Comparison of ENCODE assay signal across 9 cellular contexts in the genomic region with DNA sequence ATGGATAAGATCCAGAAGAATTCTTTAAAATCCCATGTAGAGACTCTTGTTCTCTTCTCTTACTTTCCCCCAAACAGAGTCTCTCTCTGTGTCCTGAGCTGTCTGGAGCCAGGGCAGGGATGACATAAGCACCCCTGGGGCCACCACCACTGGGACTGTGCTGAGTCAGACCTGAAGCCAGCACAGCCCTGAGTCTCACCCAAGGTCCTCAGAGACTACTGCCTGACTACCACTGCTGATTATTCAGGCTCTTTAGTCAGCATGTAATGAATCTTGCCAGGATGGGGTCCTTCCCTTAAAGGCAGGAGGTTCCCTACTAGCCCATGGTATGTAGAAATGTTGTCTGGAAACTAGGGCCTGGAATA. TPM values are rescaled to one million over a fixed set of nuclear protein-coding genes. Genes with fewer than 3 reads are reported as not detected.
DNase-seq lines count a peak whose midpoint lies in the region; ATAC-seq, FAIRE-seq and TF ChIP-seq lines count a peak whose summit lies in the region.
"Had no signal": no experiment of that assay in that cellular context is flagged by ENCODE, and none has a peak within 500 bp of the region (broad histone marks: within the 10 kb centered on the region; RNA-seq: fewer than 3 reads in every experiment).

No MANE protein-coding gene starts in this region.

- no peak overlapping the region for H3K9ac ChIP-seq in HepG2 (ENCODE audit: insufficient read depth, low read depth, low read length)

- H3K36me3 ChIP-seq in HepG2 (replicated peaks in 1 of 2; ENCODE audit: control insufficient read depth in 1 of 2, insufficient read depth in 2 of 2, low read length in 2 of 2) = no peaks in the 10 kb centered on the region
- no peaks in the 10 kb centered on the region for H3K36me3 ChIP-seq in right lobe of liver
- H3K36me3 ChIP-seq in naive thymus-derived CD4-positive, alpha-beta T cell (ENCODE audit: control insufficient read depth in 2 of 3, insufficient read depth in 3 of 3, low read length in 3 of 3) = no peaks in the 10 kb centered on the region

- in situ Hi-C loops in HepG2 (cut with HindIII; ENCODE audit: extremely low pct_ligation_motif_present, low pct_unique_long_range_greater_than_20kb) = no loop called here

- H3K4me3 ChIP-seq in HepG2 (replicated peaks in 1 of 3; ENCODE audit: insufficient read depth in 1 of 3, low read depth in 2 of 3, low read length in 3 of 3) = no peak overlapping the region
- no peak overlapping the region for H3K4me3 ChIP-seq in right lobe of liver
- H3K4me3 ChIP-seq in naive thymus-derived CD4-positive, alpha-beta T cell (ENCODE audit: low read length) = no peak overlapping the region

- no peak for TF ChIP-seq RAD21 in HepG2 (CRISPR knock-in tag; IDR thresholded peaks at IDR 0.05)

- H3K4me1 ChIP-seq in HepG2 (ENCODE audit: insufficient read depth, low read length) (no peaks in the 10 kb centered on the region), right lobe of liver (no peaks in the 10 kb centered on the region)
- no peaks in the 10 kb centered on the region for H3K4me1 ChIP-seq in naive thymus-derived CD4-positive, alpha-beta T cell (ENCODE audit: control insufficient read depth in 2 of 2, insufficient read depth in 2 of 2, low read length in 2 of 2)

- H4K20me1 ChIP-seq in HepG2 (ENCODE audit: insufficient read depth, low read length) = no peaks in the 10 kb centered on the region

- intact Hi-C loops in HepG2 (cut with micrococcal nuclease; ENCODE audit: unreplicated experiment) (no loop called here), right lobe of liver (cut with DNase I) (no loop called here), activated B cell treated with CpG ODN at 0.5 μM for 24 hours (cut with micrococcal nuclease) (no loop called here)
- intact Hi-C loops in naive thymus-derived CD4-positive, alpha-beta T cell (cut with micrococcal nuclease) = no loop called here

- H3K27ac ChIP-seq in HepG2 (ENCODE audit: extremely low read length, insufficient read depth, low read length) = no peak overlapping the region
- H3K27ac ChIP-seq in right lobe of liver = no peak overlapping the region
- H3K27ac ChIP-seq in naive thymus-derived CD4-positive, alpha-beta T cell (ENCODE audit: low read depth, low read length) = no peak overlapping the region

- no peaks in the 10 kb centered on the region for H3K9me3 ChIP-seq in HepG2 (ENCODE audit: low read length)
- H3K9me3 ChIP-seq in right lobe of liver = no peaks in the 10 kb centered on the region
- H3K9me3 ChIP-seq in naive thymus-derived CD4-positive, alpha-beta T cell (ENCODE audit: control insufficient read depth in 2 of 3, low read length in 3 of 3) = peaks cover 0 to 6% (median 0%) of the 10 kb centered on the region in 3 experiments

- DNase-seq in HepG2 (ENCODE audit: low spot score) (no peak), right lobe of liver (no peak), activated B cell treated with CpG ODN at 0.5 μM for 24 hours (no peak), CD1c-positive myeloid dendritic cell (ENCODE audit: extremely low spot score) (no peak), endothelial cell (ENCODE audit: low spot score) (no peak)
- no peak for DNase-seq in naive thymus-derived CD4-positive, alpha-beta T cell
- DNase-seq: NCI-H2081 treated with DMSO at 0.1 percent for 48 hours had no signal

- TF ChIP-seq CTCF in HepG2 (CRISPR knock-in tag; IDR thresholded peaks at IDR 0.05) = no peak
- no peak for TF ChIP-seq CTCF in right lobe of liver (IDR thresholded peaks at IDR 0.05)
- TF ChIP-seq CTCF in activated B cell treated with CpG ODN at 0.5 μM for 24 hours (IDR thresholded peaks at IDR 0.05) = no peak
- no peak for TF ChIP-seq CTCF in endothelial cell (IDR thresholded peaks at IDR 0.05; ENCODE audit: unreplicated experiment)

- H3K36me3 Mint-ChIP-seq in activated B cell treated with CpG ODN at 0.5 μM for 24 hours (ENCODE audit: low read depth) = no peaks in the 10 kb centered on the region
- peaks cover 0 to 11% (median 4%) of the 10 kb centered on the region in 5 donors for H3K36me3 Mint-ChIP-seq in naive thymus-derived CD4-positive, alpha-beta T cell
- no peaks in the 10 kb centered on the region for H3K36me3 Mint-ChIP-seq in endothelial cell (ENCODE audit: low read depth, unreplicated experiment)

- no TSS peak for BruUV-seq in HepG2 (replicated peaks; lab: Mats Ljungman, UMichigan)

- TF ChIP-seq EP300 in HepG2 (IDR thresholded peaks at IDR 0.05; ENCODE audit: low read depth in 2 of 2, low read length in 2 of 2) (no peak), HepG2 (CRISPR knock-in tag; IDR thresholded peaks at IDR 0.05; ENCODE audit: borderline replicate concordance) (no peak)

- H3K27me3 Mint-ChIP-seq in activated B cell treated with CpG ODN at 0.5 μM for 24 hours = peaks cover 21% of the 10 kb centered on the region
- peaks cover 40 to 70% (median 51%) of the 10 kb centered on the region in 5 donors for H3K27me3 Mint-ChIP-seq in naive thymus-derived CD4-positive, alpha-beta T cell
- H3K27me3 Mint-ChIP-seq in endothelial cell (ENCODE audit: unreplicated experiment) = no peaks in the 10 kb centered on the region

- CTCF ChIA-PET in HepG2 (lab: Yijun Ruan, JAX; ENCODE audit: low intra/inter-chr PET ratio, low total read pairs) = no interaction called here
- CTCF ChIA-PET in activated B cell treated with CpG ODN at 0.5 μM for 24 hours (lab: Charles Lee) = interaction anchor here (0.8 kb wide), 1 partner anchor 15 kb away, joined by 3 read pairs; no protein-coding TSS in a partner anchor
- CTCF ChIA-PET in naive thymus-derived CD4-positive, alpha-beta T cell (lab: Charles Lee) = no interaction called here

- ATAC-seq in HepG2 (peak; percentile 41; the same call in 2 of the 3 replicates), right lobe of liver (no peak), HG03039 (IDR thresholded peaks at IDR 0.05; ENCODE audit: unreplicated experiment) (peak; percentile 65), activated B cell treated with CpG ODN at 0.5 μM for 24 hours (ENCODE audit: low read depth) (peak; percentile 75), GM19455 (IDR thresholded peaks at IDR 0.05; ENCODE audit: unreplicated experiment) (no peak)
- ATAC-seq in naive thymus-derived CD4-positive, alpha-beta T cell = no peak

- H3K27me3 ChIP-seq in HepG2 (ENCODE audit: control insufficient read depth in 1 of 2, insufficient read depth in 2 of 2, low read length in 2 of 2) (no peaks in the 10 kb centered on the region), right lobe of liver (no peaks in the 10 kb centered on the region)
- no peaks in the 10 kb centered on the region for H3K27me3 ChIP-seq in naive thymus-derived CD4-positive, alpha-beta T cell (ENCODE audit: control insufficient read depth in 2 of 2, insufficient read depth in 2 of 2, low read length in 2 of 2)

- H3K9me3 Mint-ChIP-seq in activated B cell treated with CpG ODN at 0.5 μM for 24 hours (peaks cover 12% of the 10 kb centered on the region), endothelial cell (ENCODE audit: unreplicated experiment) (peaks cover 8% of the 10 kb centered on the region)
- H3K9me3 Mint-ChIP-seq in naive thymus-derived CD4-positive, alpha-beta T cell = peaks cover 5 to 53% (median 17%) of the 10 kb centered on the region in 11 donors

- TF ChIP-seq POLR2A in HepG2 (IDR thresholded peaks at IDR 0.05; ENCODE audit: insufficient read depth in 1 of 2, low read depth in 2 of 2, low read length in 2 of 2) (no peak), right lobe of liver (IDR thresholded peaks at IDR 0.05) (no peak)

- H3K4me3 Mint-ChIP-seq in activated B cell treated with CpG ODN at 0.5 μM for 24 hours = no peak overlapping the region
- H3K4me3 Mint-ChIP-seq in naive thymus-derived CD4-positive, alpha-beta T cell = no peak overlapping the region
- H3K4me3 Mint-ChIP-seq in endothelial cell (ENCODE audit: unreplicated experiment) = no peak overlapping the region

- H3K4me1 Mint-ChIP-seq in activated B cell treated with CpG ODN at 0.5 μM for 24 hours (peaks cover 17% of the 10 kb centered on the region), endothelial cell (ENCODE audit: unreplicated experiment) (peaks cover 4% of the 10 kb centered on the region)
- H3K4me1 Mint-ChIP-seq in naive thymus-derived CD4-positive, alpha-beta T cell = no peaks in the 10 kb centered on the region

- POLR2A ChIA-PET in HepG2 (lab: Yijun Ruan, JAX) (no interaction called here), activated B cell treated with CpG ODN at 0.5 μM for 24 hours (lab: Charles Lee) (no interaction called here)
- POLR2A ChIA-PET in naive thymus-derived CD4-positive, alpha-beta T cell (lab: Charles Lee) = interaction anchor here (0.7 kb wide), 1 partner anchor 1258 kb away, joined by 3 read pairs; no protein-coding TSS in a partner anchor

- no peak overlapping the region for H2AFZ ChIP-seq in HepG2 (ENCODE audit: low read length)

- no peaks in the 10 kb centered on the region for H3K79me2 ChIP-seq in HepG2 (ENCODE audit: insufficient read depth, low read length)

- H3K4me2 ChIP-seq in HepG2 (ENCODE audit: low read depth, low read length) = no peak overlapping the region

- H3K27ac Mint-ChIP-seq in activated B cell treated with CpG ODN at 0.5 μM for 24 hours (no peak overlapping the region), endothelial cell (ENCODE audit: unreplicated experiment) (no peak overlapping the region)
- no peak overlapping the region for H3K27ac Mint-ChIP-seq in naive thymus-derived CD4-positive, alpha-beta T cell

- no peak for FAIRE-seq in HepG2 (lab: Jason Lieb, UNC)

RNA-seq across cellular contexts. Expression of a gene that starts 34.9 kb away (rescaled TPM):
- total RNA-seq in HepG2 (2016; rRNA removed; fragmentation: Illumina TruSeq; extraction: Trizol) (84.0 and 125 TPM in 2 replicates), right lobe of liver (10 to 100 TPM; 19.1 to 33.6 (median 28.6) TPM), activated B cell treated with CpG ODN at 0.5 μM for 24 hours (52.0 and 54.6 TPM in 2 replicates), endothelial cell (ENCODE audit: unreplicated experiment) (121 TPM)
- 11.5 and 11.7 TPM in 2 replicates for total RNA-seq in HepG2 (2016; cell fraction: cytosol; rRNA removed; fragmentation: Illumina TruSeq; extraction: Trizol; ENCODE audit: low read depth)
- 85.6 and 121 TPM in 2 replicates for total RNA-seq in HepG2 (2016; cell fraction: insoluble cytoplasmic fraction; rRNA removed; fragmentation: Illumina TruSeq; extraction: Trizol)
- total RNA-seq in HepG2 (2016; cell fraction: membrane; rRNA removed; fragmentation: Illumina TruSeq; extraction: Trizol) = 21.7 and 28.3 TPM in 2 replicates
- total RNA-seq in HepG2 (2016; cell fraction: nucleus; rRNA removed; fragmentation: Illumina TruSeq; extraction: Trizol) = 89.5 and 91.4 TPM in 2 replicates
- polyA plus RNA-seq in HepG2 (2011; rRNA removed) = 77.9 and 99.8 TPM in 2 replicates
- 50.4 and 75.4 TPM in 2 replicates for polyA plus RNA-seq in HepG2 (2011; cell fraction: cytosol; rRNA removed)
- polyA plus RNA-seq in HepG2 (2011; cell fraction: nucleus; rRNA removed) = 21.3 and 34.2 TPM in 2 replicates
- polyA plus RNA-seq in HepG2 (2012) = 64.1 and 76.2 TPM in 2 replicates
- polyA plus RNA-seq in HepG2 (2016; cell fraction: cytosol; fragmentation: Illumina TruSeq; extraction: Trizol; ENCODE audit: low read depth) = 6.5 and 8.0 TPM in 2 replicates
- polyA plus RNA-seq in HepG2 (2016; cell fraction: insoluble cytoplasmic fraction; fragmentation: Illumina TruSeq; extraction: Trizol; ENCODE audit: low read depth) = 112 and 119 TPM in 2 replicates
- 15.2 and 17.9 TPM in 2 replicates for polyA plus RNA-seq in HepG2 (2016; cell fraction: membrane; fragmentation: Illumina TruSeq; extraction: Trizol; ENCODE audit: low read depth)
- polyA plus RNA-seq in HepG2 (2016; cell fraction: nucleus; fragmentation: Illumina TruSeq; extraction: Trizol; ENCODE audit: insufficient read depth, low read depth) = 40.3 and 45.3 TPM in 2 replicates
- 29.3 and 70.3 TPM in 2 replicates for polyA minus RNA-seq in HepG2 (2011; rRNA and poly(A)+ RNA removed; ENCODE audit: low replicate concordance)
- polyA minus RNA-seq in HepG2 (2011; cell fraction: cytosol; rRNA and poly(A)+ RNA removed) = 43.5 and 46.1 TPM in 2 replicates
- 204 and 233 TPM in 2 replicates for polyA minus RNA-seq in HepG2 (2011; cell fraction: nucleus; rRNA and poly(A)+ RNA removed)
- total RNA-seq in naive thymus-derived CD4-positive, alpha-beta T cell = 10 to 100 TPM; 21.5 to 57.0 (median 41.7) TPM
- 10 to 100 TPM; 21.1 to 23.2 TPM for polyA plus RNA-seq in naive thymus-derived CD4-positive, alpha-beta T cell

Comparison
In these comparisons a context has a peak if more than half of its experiments do, and no peak if none do; other contexts are left out.
1. ATAC-seq: peak in HepG2 (single experiment), HG03039 (single experiment) and activated B cell treated with CpG ODN at 0.5 μM for 24 hours (single experiment); none in right lobe of liver (0 of 4), naive thymus-derived CD4-positive, alpha-beta T cell (single experiment) and GM19455 (single experiment).